Comparison of ENCODE assay signal across 10 cellular contexts in the genomic region with DNA sequence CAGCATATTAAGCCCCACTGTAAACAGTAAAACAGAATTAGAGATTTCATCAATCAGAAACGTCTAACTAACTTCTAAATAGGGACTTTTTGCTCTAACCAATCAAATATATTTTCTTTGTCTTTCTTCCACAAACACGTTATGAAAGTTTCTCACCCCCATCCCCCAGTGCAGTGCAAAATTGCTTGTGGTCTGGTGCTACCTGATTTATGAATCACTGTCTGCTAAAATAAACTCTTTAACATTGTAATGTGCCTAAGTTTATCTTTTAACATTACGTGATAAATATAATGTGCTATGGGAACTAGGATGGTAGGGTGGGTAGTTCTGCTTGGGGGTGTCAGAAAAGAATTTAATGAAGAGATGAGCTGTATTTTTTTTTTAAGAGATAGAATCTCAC. TPM values are rescaled to one million over a fixed set of nuclear protein-coding genes. Genes with fewer than 3 reads are reported as not detected.
"Had no signal": no experiment of that assay in that cellular context is flagged by ENCODE, and none has a peak within 500 bp of the region (broad histone marks: within the 10 kb centered on the region; RNA-seq: fewer than 3 reads in every experiment).

No MANE protein-coding gene starts in this region.

- H3K4me1 ChIP-seq: HAP-1 had no signal

- H3K4me3 ChIP-seq: GM23248, HAP-1 had no signal

- FAIRE-seq: HepG2 had no signal

- H3K27ac ChIP-seq: GM23248, HL-60 had no signal

- H3K36me3 ChIP-seq: HAP-1 had no signal

- H3K9me3 ChIP-seq: HAP-1 had no signal

- DNase-seq: GM23248, GOT3, H7, HFFc6 had no signal

- H2AFZ ChIP-seq: GM23248 had no signal

- H3K9ac ChIP-seq: GM23248 had no signal

RNA-seq across cellular contexts. Expression of gene SLC5A1, which starts 47.3 kb away (rescaled TPM):
- total RNA-seq: GM23248, H4, H7, HepG2, HFFc6, HT1080 had no signal
- polyA plus RNA-seq: GM23248, HepG2, IgD-negative memory B cell had no signal
